8 cellular contexts compared by ENCODE assay signal in the genomic region with DNA sequence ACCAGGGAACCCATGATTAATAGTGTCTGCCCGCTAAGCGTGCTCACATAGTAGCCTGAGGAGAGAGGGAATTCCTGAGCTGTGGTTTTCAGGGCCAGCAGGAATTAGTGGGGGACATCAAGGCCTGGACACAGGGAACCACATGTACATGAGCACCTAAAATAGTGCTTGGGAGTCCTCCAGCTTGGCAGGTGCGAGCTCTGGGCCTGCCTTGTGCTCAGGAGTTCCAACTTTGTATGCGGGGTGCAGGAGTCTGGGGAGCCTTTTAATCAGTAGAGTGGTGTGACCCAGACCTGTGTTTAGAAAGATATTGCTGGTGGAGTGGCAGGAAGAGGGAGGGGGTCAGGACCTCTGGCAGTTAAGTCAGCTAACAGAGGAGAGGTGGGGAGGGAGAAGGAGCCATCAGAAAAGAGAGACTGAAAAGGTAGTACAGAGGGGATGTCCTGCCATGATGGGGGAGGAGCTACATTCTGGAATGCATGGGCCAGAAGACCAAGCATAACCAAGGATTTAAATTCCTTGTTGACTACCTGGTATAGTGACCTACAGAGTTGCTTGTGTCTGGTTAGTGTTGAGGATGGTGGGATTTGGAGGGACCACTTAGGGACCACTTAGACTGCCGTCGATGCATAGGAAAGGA. TPM values are rescaled to one million over a fixed set of nuclear protein-coding genes. Genes with fewer than 3 reads are reported as not detected.
DNase-seq lines count a peak whose midpoint lies in the region; ATAC-seq and TF ChIP-seq lines count a peak whose summit lies in the region.

No MANE protein-coding gene starts in this region.

- no peaks in the 10 kb centered on the region for H3K27me3 ChIP-seq in Caco-2 (replicated peaks; ENCODE audit: control insufficient read depth, insufficient read depth, low read length)
- H3K27me3 ChIP-seq in SJCRH30, result no peaks in the 10 kb centered on the region
- H3K27me3 ChIP-seq in esophagus squamous epithelium, result no peaks in the 10 kb centered on the region

- H3K36me3 Mint-ChIP-seq in Caco-2 (ENCODE audit: insufficient read depth, unreplicated experiment), result peaks cover 74% of the 10 kb centered on the region
- no peaks in the 10 kb centered on the region for H3K36me3 Mint-ChIP-seq in osteocyte (ENCODE audit: unreplicated experiment)

- WGBS in esophagus squamous epithelium, 2 donors, result 64 to 66% methylated on average over 6 of the region's 6 CpGs

- ATAC-seq in GM18498 (IDR thresholded peaks at IDR 0.05; ENCODE audit: unreplicated experiment) (no peak), GM18867 (IDR thresholded peaks at IDR 0.05; ENCODE audit: unreplicated experiment) (no peak), HG02885 (IDR thresholded peaks at IDR 0.05; ENCODE audit: poor library complexity, unreplicated experiment) (no peak)

- H3K9me3 ChIP-seq in Caco-2, result no peaks in the 10 kb centered on the region
- H3K9me3 ChIP-seq in SJCRH30 (replicated peaks), result no peaks in the 10 kb centered on the region
- H3K9me3 ChIP-seq in esophagus squamous epithelium, result no peaks in the 10 kb centered on the region

- H3K36me3 ChIP-seq in Caco-2 (ENCODE audit: control insufficient read depth, insufficient read depth, low read length), result no peaks in the 10 kb centered on the region
- peaks cover 12% of the 10 kb centered on the region for H3K36me3 ChIP-seq in SJCRH30
- peaks cover 0 to 10% (median 4%) of the 10 kb centered on the region in 3 donors for H3K36me3 ChIP-seq in esophagus squamous epithelium

- peak overlapping the region; percentile 89 for H3K4me3 ChIP-seq in Caco-2 (ENCODE audit: low read depth, low read length)
- peak overlapping the region; percentile 70 for H3K4me3 ChIP-seq in SJCRH30
- H3K4me3 ChIP-seq in esophagus squamous epithelium, result peak overlapping the region in 3 of 4 donors; percentile 6 to 96 (median 89)

- H3K4me1 ChIP-seq in Caco-2 (peaks cover 35% of the 10 kb centered on the region), SJCRH30 (peaks cover 21% of the 10 kb centered on the region), esophagus squamous epithelium (peaks cover 23 to 54% (median 29%) of the 10 kb centered on the region in 3 donors)

- BruUV-seq in Caco-2 (replicated peaks; lab: Mats Ljungman, UMichigan), result no TSS peak

- CTCF ChIA-PET in Caco-2 (lab: Charles Lee), result interaction anchor here (0.6 to 4.4 kb wide), 4 partner anchors 12 to 70 kb away, joined by 3 to 23 read pairs (median 4); no protein-coding TSS in a partner anchor

- POLR2A ChIA-PET in Caco-2 (lab: Charles Lee), result interaction anchor here (3.0 kb wide), 1 partner anchor 12 kb away, joined by 26 read pairs; no protein-coding TSS in a partner anchor

- DNase-seq in Caco-2 (no peak), SJCRH30 (no peak), esophagus squamous epithelium (lab: John Stamatoyannopoulos, UW) (no peak), osteocyte (ENCODE audit: extremely low spot score, unreplicated experiment) (no peak), SK-N-DZ (ENCODE audit: low spot score) (no peak)

- intact Hi-C loops in Caco-2 (cut with micrococcal nuclease; ENCODE audit: unreplicated experiment) (no loop called here), esophagus squamous epithelium (cut with DNase I) (no loop called here)

- no peak for TF ChIP-seq CTCF in Caco-2 (IDR thresholded peaks at IDR 0.05; ENCODE audit: insufficient read depth in 1 of 2, low read depth in 1 of 2, low read length in 1 of 2, severe bottlenecking in 1 of 2, unreplicated experiment in 1 of 2)
- no peak for TF ChIP-seq CTCF in esophagus squamous epithelium (IDR thresholded peaks at IDR 0.05)
- no peak for TF ChIP-seq CTCF in osteocyte (IDR thresholded peaks at IDR 0.05)

- H3K27me3 Mint-ChIP-seq in Caco-2 (ENCODE audit: insufficient read depth, unreplicated experiment) (no peaks in the 10 kb centered on the region), osteocyte (ENCODE audit: unreplicated experiment) (no peaks in the 10 kb centered on the region)

- H3K27ac ChIP-seq in SJCRH30 (no peak overlapping the region), esophagus squamous epithelium (peak overlapping the region; percentile 69 to 100 (median 94))

- peak overlapping the region; percentile 84 for H3K4me3 Mint-ChIP-seq in Caco-2 (ENCODE audit: unreplicated experiment)
- H3K4me3 Mint-ChIP-seq in osteocyte (ENCODE audit: unreplicated experiment), result peak overlapping the region; percentile 81

- H3K4me1 Mint-ChIP-seq in Caco-2 (ENCODE audit: low read depth, unreplicated experiment) (peaks cover 13% of the 10 kb centered on the region), osteocyte (ENCODE audit: unreplicated experiment) (peaks cover 39% of the 10 kb centered on the region)

- peak overlapping the region; percentile 98 for H3K27ac Mint-ChIP-seq in Caco-2 (ENCODE audit: unreplicated experiment)
- H3K27ac Mint-ChIP-seq in osteocyte (ENCODE audit: unreplicated experiment), result peak overlapping the region; percentile 88

- H3K9me3 Mint-ChIP-seq in Caco-2 (ENCODE audit: unreplicated experiment), result no peaks in the 10 kb centered on the region
- H3K9me3 Mint-ChIP-seq in osteocyte (ENCODE audit: unreplicated experiment), result no peaks in the 10 kb centered on the region

- TF ChIP-seq POLR2A in esophagus squamous epithelium (IDR thresholded peaks at IDR 0.05), result no peak

RNA-seq across cellular contexts. Expression of gene DAG1, which starts 1.9 kb away (rescaled TPM):
- 154 and 177 TPM in 2 replicates for total RNA-seq in Caco-2 (2022)
- 79.5 and 82.8 TPM in 2 replicates for total RNA-seq in SJCRH30 (2014; rRNA removed; shearing (Covaris generic))
- 10 to 100 TPM; 36.2 to 74.2 (median 51.3) TPM for total RNA-seq in esophagus squamous epithelium
- 136 and 143 TPM in 2 replicates for total RNA-seq in osteocyte
- 22.4 and 28.7 TPM in 2 replicates for polyA plus RNA-seq in SK-N-DZ (2014; cell fraction: cytosol; rRNA removed)
- 16.3 and 19.0 TPM in 2 replicates for polyA plus RNA-seq in SK-N-DZ (2014; cell fraction: nucleus; rRNA removed)

RNA-seq across cellular contexts. Expression of gene NICN1, which starts 42.9 kb away (rescaled TPM):
- total RNA-seq in Caco-2 (2022) (6.1 and 7.8 TPM in 2 replicates), esophagus squamous epithelium (1 to 10 TPM; 1.8 to 7.6 (median 3.3) TPM), osteocyte (31.4 and 34.4 TPM in 2 replicates)
- 2.4 and 2.6 TPM in 2 replicates for total RNA-seq in SJCRH30 (2014; rRNA removed; shearing (Covaris generic))
- 6.7 and 8.0 TPM in 2 replicates for polyA plus RNA-seq in SK-N-DZ (2014; cell fraction: cytosol; rRNA removed)
- polyA plus RNA-seq in SK-N-DZ (2014; cell fraction: nucleus; rRNA removed), result 41.9 and 49.9 TPM in 2 replicates

RNA-seq across cellular contexts. Expression of gene AMT, which starts 49.7 kb away (rescaled TPM):
- 1.6 and 2.5 TPM in 2 replicates for total RNA-seq in Caco-2 (2022)
- total RNA-seq in SJCRH30 (2014; rRNA removed; shearing (Covaris generic)), result 0.26 TPM in 1 of 2 replicates, not detected in the other
- 1 to 10 TPM in 3 of 4 donors, under 1 TPM in 1; 0.80 to 1.7 (median 1.2) TPM for total RNA-seq in esophagus squamous epithelium
- 8.0 and 9.4 TPM in 2 replicates for total RNA-seq in osteocyte
- 25.3 and 29.1 TPM in 2 replicates for polyA plus RNA-seq in SK-N-DZ (2014; cell fraction: cytosol; rRNA removed)
- 46.0 and 58.1 TPM in 2 replicates for polyA plus RNA-seq in SK-N-DZ (2014; cell fraction: nucleus; rRNA removed)

RNA-seq across cellular contexts. Expression of gene TCTA, which starts 59.8 kb away (rescaled TPM):
- total RNA-seq in Caco-2 (2022) (14.2 and 15.5 TPM in 2 replicates), esophagus squamous epithelium (10 to 100 TPM; 10.9 to 17.8 (median 16.0) TPM), osteocyte (34.7 and 36.4 TPM in 2 replicates)
- 12.8 and 13.1 TPM in 2 replicates for total RNA-seq in SJCRH30 (2014; rRNA removed; shearing (Covaris generic))
- 13.0 and 15.2 TPM in 2 replicates for polyA plus RNA-seq in SK-N-DZ (2014; cell fraction: cytosol; rRNA removed)
- 1.9 and 5.5 TPM in 2 replicates for polyA plus RNA-seq in SK-N-DZ (2014; cell fraction: nucleus; rRNA removed)
